In genomic region chr7:89002942-89003618, GRCh38 we compare ENCODE assay signal across 8 cellular contexts.
DNase-seq lines count a peak whose midpoint lies in the region; ATAC-seq and TF ChIP-seq lines count a peak whose summit lies in the region.

No MANE protein-coding gene starts in this region.

- intact Hi-C loops in CD4-positive, alpha-beta T cell (cut with DNase I, micrococcal nuclease): no loop called here

- no peaks in the 10 kb centered on the region for H3K9me3 Mint-ChIP-seq in CD4-positive, alpha-beta T cell

- H3K4me1 ChIP-seq in endocrine pancreas (ENCODE audit: control insufficient read depth, insufficient read depth, low read length): no peaks in the 10 kb centered on the region

- H3K9ac ChIP-seq in endocrine pancreas (ENCODE audit: control insufficient read depth, insufficient read depth, low read length): no peak overlapping the region

- H3K27ac ChIP-seq in CD4-positive, alpha-beta T cell (ENCODE audit: low read depth, low read length): no peak overlapping the region

- no peak overlapping the region for H3K27ac Mint-ChIP-seq in CD4-positive, alpha-beta T cell

- DNase-seq in CD4-positive, alpha-beta T cell: no peak
- DNase-seq in NK-92 treated with Interleukin-12 subunit alpha and Interleukin-12 subunit beta, amount 100 ng/mL, for 24 hours (lab: John Stamatoyannopoulos, UW): no peak
- no peak for DNase-seq in NCI-H69 (lab: John Stamatoyannopoulos, UW)
- DNase-seq in activated effector memory CD4-positive, alpha-beta T cell treated with Interleukin-2 at 50 U/mL for 16 hours: no peak
- DNase-seq in GM19238 (ENCODE audit: insufficient read length, low spot score): no peak

- ATAC-seq in CD4-positive, alpha-beta T cell (ENCODE audit: poor library complexity): peak; percentile 37
- ATAC-seq in GM19438 (IDR thresholded peaks at IDR 0.05; ENCODE audit: low read depth, unreplicated experiment): peak; percentile 75
- ATAC-seq in HG03439 (IDR thresholded peaks at IDR 0.05; ENCODE audit: unreplicated experiment): peak; percentile 84

- H3K27me3 Mint-ChIP-seq in CD4-positive, alpha-beta T cell: no peaks in the 10 kb centered on the region

- H3K4me3 ChIP-seq in endocrine pancreas (ENCODE audit: control insufficient read depth, insufficient read depth, low read length): peak overlapping the region; percentile 29

- H3K9me3 ChIP-seq in CD4-positive, alpha-beta T cell (ENCODE audit: control insufficient read depth, low read length): no peaks in the 10 kb centered on the region
- H3K9me3 ChIP-seq in endocrine pancreas (ENCODE audit: control insufficient read depth, low read length): no peaks in the 10 kb centered on the region

- no peaks in the 10 kb centered on the region for H3K36me3 ChIP-seq in endocrine pancreas (ENCODE audit: control insufficient read depth, insufficient read depth, low read length)

- POLR2A ChIA-PET in CD4-positive, alpha-beta T cell (lab: Charles Lee): interaction anchor here (0.6 kb wide), 2 partner anchors 24 to 110 kb away, joined by 3 read pairs; no protein-coding TSS in a partner anchor

- H3K36me3 Mint-ChIP-seq in CD4-positive, alpha-beta T cell (ENCODE audit: low read depth): no peaks in the 10 kb centered on the region

- no peaks in the 10 kb centered on the region for H3K27me3 ChIP-seq in CD4-positive, alpha-beta T cell (ENCODE audit: control insufficient read depth, insufficient read depth, low read length)
- H3K27me3 ChIP-seq in endocrine pancreas (ENCODE audit: control insufficient read depth, insufficient read depth, low read length): no peaks in the 10 kb centered on the region

- peak overlapping the region; percentile 75 for H3K4me3 Mint-ChIP-seq in CD4-positive, alpha-beta T cell

- CTCF ChIA-PET in CD4-positive, alpha-beta T cell (lab: Charles Lee): no interaction called here

- TF ChIP-seq CTCF in CD4-positive, alpha-beta T cell (IDR thresholded peaks at IDR 0.05): no peak

- H3K4me1 Mint-ChIP-seq in CD4-positive, alpha-beta T cell (ENCODE audit: low read depth): peaks cover 18% of the 10 kb centered on the region
